In genomic region chr12:68344126-68344525, GRCh38 we compare ENCODE assay signal across 1 cellular context.
A peak's percentile ranks its signal among the peaks of the same experiment; 100 is the strongest.
TF ChIP-seq lines count a peak whose summit lies in the region.

No MANE protein-coding gene starts in this region.

TF ChIP-seq in HepG2, 621 proteins besides CTCF, POLR2A, EP300 and RAD21 (continued from another document and continues in another):
- TF ChIP-seq HNRNPK (IDR thresholded peaks at IDR 0.05; ENCODE audit: low read depth, low read length, poor library complexity, severe bottlenecking) (no peak), NFE2L2 (IDR thresholded peaks at IDR 0.05; ENCODE audit: low read length) (no peak), NFYB (CRISPR knock-in tag; IDR thresholded peaks at IDR 0.05) (no peak), SNAPC4 (CRISPR knock-in tag; IDR thresholded peaks at IDR 0.05) (no peak), POLR2G (IDR thresholded peaks at IDR 0.05; ENCODE audit: low read depth, low read length) (no peak), SRSF9 (IDR thresholded peaks at IDR 0.05; ENCODE audit: borderline replicate concordance, insufficient read depth, low read depth, low read length, poor library complexity, severe bottlenecking) (no peak), ZMAT3 (CRISPR knock-in tag; conservative IDR thresholded peaks at IDR 0.05) (no peak), ZNF20 (CRISPR knock-in tag; IDR thresholded peaks at IDR 0.05) (no peak), SOX6 (IDR thresholded peaks at IDR 0.05) (no peak), SOX6 (CRISPR knock-in tag; IDR thresholded peaks at IDR 0.05) (peak; percentile 90), ZNF749 (CRISPR knock-in tag; IDR thresholded peaks at IDR 0.05; ENCODE audit: borderline replicate concordance) (no peak), KDM1A (CRISPR knock-in tag; IDR thresholded peaks at IDR 0.05) (peak; percentile 82; the same call in 1 of the 2 replicates), BRCA1 (CRISPR knock-in tag; IDR thresholded peaks at IDR 0.05) (no peak), ZNF740 (CRISPR knock-in tag; IDR thresholded peaks at IDR 0.05) (no peak), JARID2 (CRISPR knock-in tag; IDR thresholded peaks at IDR 0.05; ENCODE audit: insufficient replicate concordance) (no peak), THAP8 (CRISPR knock-in tag; IDR thresholded peaks at IDR 0.05; ENCODE audit: borderline replicate concordance) (no peak), ZNF430 (CRISPR knock-in tag; IDR thresholded peaks at IDR 0.05) (no peak), ZNF263 (CRISPR knock-in tag; IDR thresholded peaks at IDR 0.05) (no peak), FOXA3 (CRISPR knock-in tag; IDR thresholded peaks at IDR 0.05) (peak; percentile 88), CEBPG (CRISPR knock-in tag; IDR thresholded peaks at IDR 0.05) (peak; percentile 64), ZNF768 (CRISPR knock-in tag; IDR thresholded peaks at IDR 0.05) (no peak), KDM6A (CRISPR knock-in tag; IDR thresholded peaks at IDR 0.05; ENCODE audit: low read depth) (no peak; the same call in 1 of the 2 replicates), ZNF570 (CRISPR knock-in tag; IDR thresholded peaks at IDR 0.05; ENCODE audit: borderline replicate concordance) (no peak), ZEB1 (IDR thresholded peaks at IDR 0.05; ENCODE audit: insufficient replicate concordance, low read depth) (peak; percentile 62), PCBP2 (optimal IDR thresholded peaks at IDR 0.05; ENCODE audit: low read depth, low read length, poor library complexity, severe bottlenecking) (no peak), KMT2A (CRISPR knock-in tag; IDR thresholded peaks at IDR 0.05) (no peak), TRIM22 (IDR thresholded peaks at IDR 0.05) (no peak), ZFYVE20 (CRISPR knock-in tag; IDR thresholded peaks at IDR 0.05; ENCODE audit: borderline replicate concordance, low read depth) (no peak), ZNF414 (CRISPR knock-in tag; IDR thresholded peaks at IDR 0.05) (no peak), ZNF326 (CRISPR knock-in tag; IDR thresholded peaks at IDR 0.05; ENCODE audit: borderline replicate concordance) (no peak), ZNF256 (CRISPR knock-in tag; conservative IDR thresholded peaks at IDR 0.05) (no peak), HOXD1 (CRISPR knock-in tag; IDR thresholded peaks at IDR 0.05) (no peak), CREM (IDR thresholded peaks at IDR 0.05) (peak; percentile 40; the same call in 1 of the 2 replicates), CREM (CRISPR knock-in tag; IDR thresholded peaks at IDR 0.05) (no peak), KLF11 (CRISPR knock-in tag; IDR thresholded peaks at IDR 0.05) (no peak), ZNF891 (CRISPR knock-in tag; IDR thresholded peaks at IDR 0.05) (no peak), ZNF619 (CRISPR knock-in tag; IDR thresholded peaks at IDR 0.05) (no peak), GMEB2 (CRISPR knock-in tag; IDR thresholded peaks at IDR 0.05; ENCODE audit: low read depth) (no peak), ZSCAN12 (CRISPR knock-in tag; IDR thresholded peaks at IDR 0.05) (no peak), MXD4 (CRISPR knock-in tag; IDR thresholded peaks at IDR 0.05) (no peak), BHLHE40 (IDR thresholded peaks at IDR 0.05; ENCODE audit: low read length) (no peak), RCOR2 (CRISPR knock-in tag; IDR thresholded peaks at IDR 0.05) (peak; percentile 84), ZNF446 (CRISPR knock-in tag; IDR thresholded peaks at IDR 0.05) (no peak), RNF219 (CRISPR knock-in tag; IDR thresholded peaks at IDR 0.05) (no peak), TOPORS (CRISPR knock-in tag; IDR thresholded peaks at IDR 0.05) (no peak)
- TF ChIP-seq, protein P1, sequence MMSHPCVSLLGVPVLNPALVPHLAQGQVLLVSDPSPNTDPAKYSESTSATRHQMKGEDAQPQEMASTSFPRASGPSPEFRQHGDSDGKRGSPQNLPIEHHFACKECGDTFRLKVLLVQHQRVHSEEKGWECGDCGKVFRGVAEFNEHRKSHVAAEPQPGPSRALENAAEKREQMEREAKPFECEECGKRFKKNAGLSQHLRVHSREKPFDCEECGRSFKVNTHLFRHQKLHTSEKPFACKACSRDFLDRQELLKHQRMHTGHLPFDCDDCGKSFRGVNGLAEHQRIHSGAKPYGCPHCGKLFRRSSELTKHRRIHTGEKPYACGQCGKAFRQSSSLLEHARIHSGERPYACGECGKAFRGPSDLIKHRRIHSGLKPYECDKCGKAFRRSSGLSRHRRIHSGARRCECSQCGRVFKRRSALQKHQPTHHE (CRISPR knock-in tag; IDR thresholded peaks at IDR 0.05; ENCODE audit: borderline replicate concordance), result no peak
- TF ChIP-seq, protein P2, sequence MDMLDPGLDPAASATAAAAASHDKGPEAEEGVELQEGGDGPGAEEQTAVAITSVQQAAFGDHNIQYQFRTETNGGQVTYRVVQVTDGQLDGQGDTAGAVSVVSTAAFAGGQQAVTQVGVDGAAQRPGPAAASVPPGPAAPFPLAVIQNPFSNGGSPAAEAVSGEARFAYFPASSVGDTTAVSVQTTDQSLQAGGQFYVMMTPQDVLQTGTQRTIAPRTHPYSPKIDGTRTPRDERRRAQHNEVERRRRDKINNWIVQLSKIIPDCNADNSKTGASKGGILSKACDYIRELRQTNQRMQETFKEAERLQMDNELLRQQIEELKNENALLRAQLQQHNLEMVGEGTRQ (IDR thresholded peaks at IDR 0.05; ENCODE audit: low read depth, low read length), result no peak
- TF ChIP-seq, protein P2 (CRISPR knock-in tag; IDR thresholded peaks at IDR 0.05; ENCODE audit: borderline replicate concordance), result no peak
- TF ChIP-seq, protein P3, sequence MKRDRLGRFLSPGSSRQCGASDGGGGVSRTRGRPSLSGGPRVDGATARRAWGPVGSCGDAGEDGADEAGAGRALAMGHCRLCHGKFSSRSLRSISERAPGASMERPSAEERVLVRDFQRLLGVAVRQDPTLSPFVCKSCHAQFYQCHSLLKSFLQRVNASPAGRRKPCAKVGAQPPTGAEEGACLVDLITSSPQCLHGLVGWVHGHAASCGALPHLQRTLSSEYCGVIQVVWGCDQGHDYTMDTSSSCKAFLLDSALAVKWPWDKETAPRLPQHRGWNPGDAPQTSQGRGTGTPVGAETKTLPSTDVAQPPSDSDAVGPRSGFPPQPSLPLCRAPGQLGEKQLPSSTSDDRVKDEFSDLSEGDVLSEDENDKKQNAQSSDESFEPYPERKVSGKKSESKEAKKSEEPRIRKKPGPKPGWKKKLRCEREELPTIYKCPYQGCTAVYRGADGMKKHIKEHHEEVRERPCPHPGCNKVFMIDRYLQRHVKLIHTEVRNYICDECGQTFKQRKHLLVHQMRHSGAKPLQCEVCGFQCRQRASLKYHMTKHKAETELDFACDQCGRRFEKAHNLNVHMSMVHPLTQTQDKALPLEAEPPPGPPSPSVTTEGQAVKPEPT (CRISPR knock-in tag; IDR thresholded peaks at IDR 0.05; ENCODE audit: low read depth), result no peak
- TF ChIP-seq, protein P4, sequence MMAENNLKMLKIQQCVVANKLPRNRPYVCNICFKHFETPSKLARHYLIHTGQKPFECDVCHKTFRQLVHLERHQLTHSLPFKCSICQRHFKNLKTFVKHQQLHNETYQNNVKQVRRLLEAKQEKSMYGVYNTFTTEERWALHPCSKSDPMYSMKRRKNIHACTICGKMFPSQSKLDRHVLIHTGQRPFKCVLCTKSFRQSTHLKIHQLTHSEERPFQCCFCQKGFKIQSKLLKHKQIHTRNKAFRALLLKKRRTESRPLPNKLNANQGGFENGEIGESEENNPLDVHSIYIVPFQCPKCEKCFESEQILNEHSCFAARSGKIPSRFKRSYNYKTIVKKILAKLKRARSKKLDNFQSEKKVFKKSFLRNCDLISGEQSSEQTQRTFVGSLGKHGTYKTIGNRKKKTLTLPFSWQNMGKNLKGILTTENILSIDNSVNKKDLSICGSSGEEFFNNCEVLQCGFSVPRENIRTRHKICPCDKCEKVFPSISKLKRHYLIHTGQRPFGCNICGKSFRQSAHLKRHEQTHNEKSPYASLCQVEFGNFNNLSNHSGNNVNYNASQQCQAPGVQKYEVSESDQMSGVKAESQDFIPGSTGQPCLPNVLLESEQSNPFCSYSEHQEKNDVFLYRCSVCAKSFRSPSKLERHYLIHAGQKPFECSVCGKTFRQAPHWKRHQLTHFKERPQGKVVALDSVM (CRISPR knock-in tag; IDR thresholded peaks at IDR 0.05), result no peak
